ENCODE assay signal across 28 cellular contexts in genomic region chr12:68765696-68766095, GRCh38.
"Had no signal": no experiment of that assay in that cellular context is flagged by ENCODE, and none has a peak within 500 bp of the region (broad histone marks: within the 10 kb centered on the region; RNA-seq: fewer than 3 reads in every experiment).

No MANE protein-coding gene starts in this region.

- H3K27ac ChIP-seq: stomach, suprapubic skin, testis, thoracic aorta, thyroid gland, tibial artery, tibial nerve, transverse colon, upper lobe of left lung, upper lobe of right lung, uterus, vagina had no signal

- H3K36me3 ChIP-seq: transverse colon, uterus had no signal

- H3K4me1 Mint-ChIP-seq: stimulated activated memory B cell treated with anti-CD40 and anti-IgM and Interleukin-4, amounts not matched to agents 10 μg/mL and 1 μg/mL and 100 μg/mL, for 72 hours; stimulated activated naive CD8-positive, alpha-beta T cell treated with anti-CD3 and anti-CD28 coated beads, Interleukin-15, amount 100 ng/mL, for 72 hours had no signal

- H3K4me3 ChIP-seq: stomach, suprapubic skin, testis, thoracic aorta, thyroid gland, tibial artery, tibial nerve, transverse colon, upper lobe of left lung, upper lobe of right lung, uterus, vagina had no signal

- H3K4me3 Mint-ChIP-seq: stimulated activated effector memory CD8-positive, alpha-beta T cell treated with anti-CD3 and anti-CD28 coated beads, Interleukin-12 subunit alpha, Interleukin-12 subunit beta, amount 100 ng/mL, for 72 hours; stimulated activated memory B cell treated with anti-CD40 and anti-IgM and Interleukin-4, amounts not matched to agents 10 μg/mL and 1 μg/mL and 100 μg/mL, for 72 hours; stimulated activated naive B cell treated with anti-CD40 and anti-IgM and Interleukin-4, amounts not matched to agents 10 μg/mL and 1 μg/mL and 100 μg/mL, for 72 hours; stimulated activated naive CD8-positive, alpha-beta T cell treated with anti-CD3 and anti-CD28 coated beads, Interleukin-15, amount 100 ng/mL, for 72 hours; stimulated activated naive CD8-positive, alpha-beta T cell treated with anti-CD3 and anti-CD28 coated beads, Interleukin-15, Interleukin-2, amounts not matched to agents 100 ng/mL and 50 ng/mL, for 24 hours; type B pancreatic cell had no signal

- H3K9me3 ChIP-seq: stomach, suprapubic skin, testis, thoracic aorta, thyroid gland, tibial artery, tibial nerve, transverse colon, upper lobe of left lung, upper lobe of right lung, uterus, vagina had no signal

- H3K27ac Mint-ChIP-seq: stimulated activated effector memory CD8-positive, alpha-beta T cell treated with anti-CD3 and anti-CD28 coated beads, Interleukin-12 subunit alpha, Interleukin-12 subunit beta, amount 100 ng/mL, for 72 hours; stimulated activated memory B cell treated with anti-CD40 and anti-IgM and Interleukin-4, amounts not matched to agents 10 μg/mL and 1 μg/mL and 100 μg/mL, for 72 hours; stimulated activated naive B cell treated with anti-CD40 and anti-IgM and Interleukin-4, amounts not matched to agents 10 μg/mL and 1 μg/mL and 100 μg/mL, for 72 hours; stimulated activated naive CD8-positive, alpha-beta T cell treated with anti-CD3 and anti-CD28 coated beads, Interleukin-15, amount 100 ng/mL, for 72 hours; stimulated activated naive CD8-positive, alpha-beta T cell treated with anti-CD3 and anti-CD28 coated beads, Interleukin-15, Interleukin-2, amounts not matched to agents 100 ng/mL and 50 ng/mL, for 24 hours; type B pancreatic cell had no signal

- H3K4me1 ChIP-seq: stomach, suprapubic skin, testis, thyroid gland, tibial artery, tibial nerve, transverse colon, upper lobe of left lung, upper lobe of right lung, uterus, vagina had no signal

- H3K9me3 Mint-ChIP-seq: stimulated activated effector memory CD8-positive, alpha-beta T cell treated with anti-CD3 and anti-CD28 coated beads, Interleukin-12 subunit alpha, Interleukin-12 subunit beta, amount 100 ng/mL, for 72 hours; stimulated activated memory B cell treated with anti-CD40 and anti-IgM and Interleukin-4, amounts not matched to agents 10 μg/mL and 1 μg/mL and 100 μg/mL, for 72 hours; stimulated activated naive B cell treated with anti-CD40 and anti-IgM and Interleukin-4, amounts not matched to agents 10 μg/mL and 1 μg/mL and 100 μg/mL, for 72 hours; stimulated activated naive CD8-positive, alpha-beta T cell treated with anti-CD3 and anti-CD28 coated beads, Interleukin-15, amount 100 ng/mL, for 72 hours; stimulated activated naive CD8-positive, alpha-beta T cell treated with anti-CD3 and anti-CD28 coated beads, Interleukin-15, Interleukin-2, amounts not matched to agents 100 ng/mL and 50 ng/mL, for 24 hours; type B pancreatic cell had no signal

- DNase-seq: stimulated activated CD4-positive, alpha-beta T cell treated with anti-CD3 and anti-CD28 coated beads, Interleukin-2, amount 100 ng/mL, for 48 hours; stimulated activated CD4-positive, alpha-beta T cell treated with anti-CD3 and anti-CD28 coated beads, Interleukin-4, amount 100 ng/mL, for 1 hour; stimulated activated CD4-positive, alpha-beta T cell treated with anti-CD3 and anti-CD28 coated beads, Interleukin-4, amount 100 ng/mL, for 24 hours; stimulated activated CD4-positive, alpha-beta T cell treated with anti-CD3 and anti-CD28 coated beads, Interleukin-4, amount 100 ng/mL, for 4 hours; stimulated activated CD8-positive, alpha-beta memory T cell treated with anti-CD3 and anti-CD28 coated beads, Interleukin-4, amount 100 ng/mL, for 48 hours; stimulated activated naive B cell treated with anti-CD40 and anti-IgM and Interleukin-4, amounts not matched to agents 10 μg/mL and 1 μg/mL and 100 μg/mL, for 72 hours; stimulated activated naive CD4-positive, alpha-beta T cell; stimulated activated naive CD4-positive, alpha-beta T cell treated with Interleukin-2 at 50 U/mL for 16 hours; stimulated activated naive CD8-positive, alpha-beta T cell treated with anti-CD3 and anti-CD28 coated beads, Interleukin-15, amount 100 ng/mL, for 72 hours; stimulated activated naive CD8-positive, alpha-beta T cell treated with anti-CD3 and anti-CD28 coated beads, Interleukin-15, Interleukin-2, amounts not matched to agents 100 U/mL and 50 U/mL, for 24 hours; stomach; testis; thyroid gland; tibial artery; transverse colon; trophoblast cell; upper lobe of left lung; upper lobe of right lung; uterus had no signal

- H3K27me3 Mint-ChIP-seq: stimulated activated memory B cell treated with anti-CD40 and anti-IgM and Interleukin-4, amounts not matched to agents 10 μg/mL and 1 μg/mL and 100 μg/mL, for 72 hours; stimulated activated naive B cell treated with anti-CD40 and anti-IgM and Interleukin-4, amounts not matched to agents 10 μg/mL and 1 μg/mL and 100 μg/mL, for 72 hours; stimulated activated naive CD8-positive, alpha-beta T cell treated with anti-CD3 and anti-CD28 coated beads, Interleukin-15, amount 100 ng/mL, for 72 hours; stimulated activated naive CD8-positive, alpha-beta T cell treated with anti-CD3 and anti-CD28 coated beads, Interleukin-15, Interleukin-2, amounts not matched to agents 100 ng/mL and 50 ng/mL, for 24 hours; type B pancreatic cell had no signal

- ATAC-seq: stimulated activated effector memory CD8-positive, alpha-beta T cell treated with anti-CD3 and anti-CD28 coated beads, Interleukin-12 subunit alpha, Interleukin-12 subunit beta, amount 100 ng/mL, for 72 hours; stimulated activated memory B cell treated with anti-CD40 and anti-IgM and Interleukin-4, amounts not matched to agents 10 μg/mL and 1 μg/mL and 100 μg/mL, for 72 hours; stimulated activated naive B cell treated with anti-CD40 and anti-IgM and Interleukin-4, amounts not matched to agents 10 μg/mL and 1 μg/mL and 100 μg/mL, for 72 hours; stimulated activated naive CD8-positive, alpha-beta T cell treated with anti-CD3 and anti-CD28 coated beads, Interleukin-15, amount 100 ng/mL, for 72 hours; stimulated activated naive CD8-positive, alpha-beta T cell treated with anti-CD3 and anti-CD28 coated beads, Interleukin-15, Interleukin-2, amounts not matched to agents 100 U/mL and 50 U/mL, for 24 hours; upper lobe of right lung had no signal

- FAIRE-seq: urothelium cell line had no signal

- H3K27me3 ChIP-seq: stomach, suprapubic skin, testis, thyroid gland, tibial artery, tibial nerve, transverse colon, upper lobe of left lung, upper lobe of right lung, uterus, vagina had no signal
